ENCODE assay signal across 1 cellular context in genomic region chr19:58386166-58386575, GRCh38.
TF ChIP-seq lines count a peak whose summit lies in the region.

No MANE protein-coding gene starts in this region.

TF ChIP-seq in K562, 482 proteins besides CTCF, POLR2A, EP300 and RAD21 (continues in another document):
- TF ChIP-seq CREB1 (IDR thresholded peaks at IDR 0.05) (no peak), CREB1 (CRISPR knock-in tag; IDR thresholded peaks at IDR 0.05) (no peak), USF2 (CRISPR knock-in tag; IDR thresholded peaks at IDR 0.05) (no peak), RFX1 (IDR thresholded peaks at IDR 0.05) (no peak), SRSF1 (IDR thresholded peaks at IDR 0.05; ENCODE audit: low read depth, low read length) (no peak), NCOA6 (IDR thresholded peaks at IDR 0.05) (no peak), MTA2 (IDR thresholded peaks at IDR 0.05; ENCODE audit: low read depth) (no peak), NR3C1 (CRISPR knock-in tag; IDR thresholded peaks at IDR 0.05) (no peak), ZFP30 (CRISPR knock-in tag; IDR thresholded peaks at IDR 0.05; ENCODE audit: borderline replicate concordance) (no peak), ZNF407 (IDR thresholded peaks at IDR 0.05; ENCODE audit: low read depth) (no peak), SMARCB1 (IDR thresholded peaks at IDR 0.05; ENCODE audit: insufficient read length, low read depth) (no peak), GTF2A2 (tag; IDR thresholded peaks at IDR 0.05) (no peak), CBX5 (IDR thresholded peaks at IDR 0.05; ENCODE audit: borderline replicate concordance, low read depth) (no peak), BRCA1 (IDR thresholded peaks at IDR 0.05) (no peak), BRCA1 (CRISPR knock-in tag; IDR thresholded peaks at IDR 0.05) (0 out of 2 replicates have a peak, but pooled peaks have one; percentile 77), NCOA1 (IDR thresholded peaks at IDR 0.05; ENCODE audit: low read depth) (no peak), MED1 (CRISPR knock-in tag; IDR thresholded peaks at IDR 0.05; ENCODE audit: borderline replicate concordance) (0 out of 2 replicates have a peak, but pooled peaks have one; percentile 44), ZC3H8 (IDR thresholded peaks at IDR 0.05) (no peak), NCOA4 (IDR thresholded peaks at IDR 0.05; ENCODE audit: partially characterized antibody) (no peak), ZC3H11A (IDR thresholded peaks at IDR 0.05; ENCODE audit: low read depth, low read length) (no peak), DNMT1 (IDR thresholded peaks at IDR 0.05) (no peak), ZNF3 (CRISPR knock-in tag; IDR thresholded peaks at IDR 0.05) (no peak), RBM34 (IDR thresholded peaks at IDR 0.05; ENCODE audit: borderline replicate concordance, insufficient read depth, low read length) (no peak), CBFA2T3 (IDR thresholded peaks at IDR 0.05) (0 out of 2 replicates have a peak, but pooled peaks have one; percentile 2), MIER1 (IDR thresholded peaks at IDR 0.05; ENCODE audit: low read depth) (no peak), U2AF1 (optimal IDR thresholded peaks at IDR 0.05; ENCODE audit: low read depth, low read length) (no peak), ZC3H4 (CRISPR knock-in tag; IDR thresholded peaks at IDR 0.05; ENCODE audit: borderline replicate concordance) (peak; percentile 94), HBP1 (CRISPR knock-in tag; IDR thresholded peaks at IDR 0.05) (no peak), EP400 (IDR thresholded peaks at IDR 0.05) (no peak), L3MBTL2 (IDR thresholded peaks at IDR 0.05) (no peak), THRAP3 (IDR thresholded peaks at IDR 0.05; ENCODE audit: borderline replicate concordance) (no peak), DEAF1 (CRISPR knock-in tag; IDR thresholded peaks at IDR 0.05) (no peak), ZKSCAN3 (CRISPR knock-in tag; IDR thresholded peaks at IDR 0.05) (no peak), SMARCA5 (IDR thresholded peaks at IDR 0.05) (no peak)
- TF ChIP-seq, protein P1, sequence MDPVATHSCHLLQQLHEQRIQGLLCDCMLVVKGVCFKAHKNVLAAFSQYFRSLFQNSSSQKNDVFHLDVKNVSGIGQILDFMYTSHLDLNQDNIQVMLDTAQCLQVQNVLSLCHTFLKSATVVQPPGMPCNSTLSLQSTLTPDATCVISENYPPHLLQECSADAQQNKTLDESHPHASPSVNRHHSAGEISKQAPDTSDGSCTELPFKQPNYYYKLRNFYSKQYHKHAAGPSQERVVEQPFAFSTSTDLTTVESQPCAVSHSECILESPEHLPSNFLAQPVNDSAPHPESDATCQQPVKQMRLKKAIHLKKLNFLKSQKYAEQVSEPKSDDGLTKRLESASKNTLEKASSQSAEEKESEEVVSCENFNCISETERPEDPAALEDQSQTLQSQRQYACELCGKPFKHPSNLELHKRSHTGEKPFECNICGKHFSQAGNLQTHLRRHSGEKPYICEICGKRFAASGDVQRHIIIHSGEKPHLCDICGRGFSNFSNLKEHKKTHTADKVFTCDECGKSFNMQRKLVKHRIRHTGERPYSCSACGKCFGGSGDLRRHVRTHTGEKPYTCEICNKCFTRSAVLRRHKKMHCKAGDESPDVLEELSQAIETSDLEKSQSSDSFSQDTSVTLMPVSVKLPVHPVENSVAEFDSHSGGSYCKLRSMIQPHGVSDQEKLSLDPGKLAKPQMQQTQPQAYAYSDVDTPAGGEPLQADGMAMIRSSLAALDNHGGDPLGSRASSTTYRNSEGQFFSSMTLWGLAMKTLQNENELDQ (CRISPR knock-in tag; IDR thresholded peaks at IDR 0.05; ENCODE audit: borderline replicate concordance) = no peak
- TF ChIP-seq, protein P2, sequence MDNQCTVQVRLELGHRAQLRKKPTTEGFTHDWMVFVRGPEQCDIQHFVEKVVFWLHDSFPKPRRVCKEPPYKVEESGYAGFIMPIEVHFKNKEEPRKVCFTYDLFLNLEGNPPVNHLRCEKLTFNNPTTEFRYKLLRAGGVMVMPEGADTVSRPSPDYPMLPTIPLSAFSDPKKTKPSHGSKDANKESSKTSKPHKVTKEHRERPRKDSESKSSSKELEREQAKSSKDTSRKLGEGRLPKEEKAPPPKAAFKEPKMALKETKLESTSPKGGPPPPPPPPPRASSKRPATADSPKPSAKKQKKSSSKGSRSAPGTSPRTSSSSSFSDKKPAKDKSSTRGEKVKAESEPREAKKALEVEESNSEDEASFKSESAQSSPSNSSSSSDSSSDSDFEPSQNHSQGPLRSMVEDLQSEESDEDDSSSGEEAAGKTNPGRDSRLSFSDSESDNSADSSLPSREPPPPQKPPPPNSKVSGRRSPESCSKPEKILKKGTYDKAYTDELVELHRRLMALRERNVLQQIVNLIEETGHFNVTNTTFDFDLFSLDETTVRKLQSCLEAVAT (IDR thresholded peaks at IDR 0.05) = no peak
- TF ChIP-seq, protein P3, sequence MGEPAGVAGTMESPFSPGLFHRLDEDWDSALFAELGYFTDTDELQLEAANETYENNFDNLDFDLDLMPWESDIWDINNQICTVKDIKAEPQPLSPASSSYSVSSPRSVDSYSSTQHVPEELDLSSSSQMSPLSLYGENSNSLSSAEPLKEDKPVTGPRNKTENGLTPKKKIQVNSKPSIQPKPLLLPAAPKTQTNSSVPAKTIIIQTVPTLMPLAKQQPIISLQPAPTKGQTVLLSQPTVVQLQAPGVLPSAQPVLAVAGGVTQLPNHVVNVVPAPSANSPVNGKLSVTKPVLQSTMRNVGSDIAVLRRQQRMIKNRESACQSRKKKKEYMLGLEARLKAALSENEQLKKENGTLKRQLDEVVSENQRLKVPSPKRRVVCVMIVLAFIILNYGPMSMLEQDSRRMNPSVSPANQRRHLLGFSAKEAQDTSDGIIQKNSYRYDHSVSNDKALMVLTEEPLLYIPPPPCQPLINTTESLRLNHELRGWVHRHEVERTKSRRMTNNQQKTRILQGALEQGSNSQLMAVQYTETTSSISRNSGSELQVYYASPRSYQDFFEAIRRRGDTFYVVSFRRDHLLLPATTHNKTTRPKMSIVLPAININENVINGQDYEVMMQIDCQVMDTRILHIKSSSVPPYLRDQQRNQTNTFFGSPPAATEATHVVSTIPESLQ (CRISPR knock-in tag; IDR thresholded peaks at IDR 0.05) = peak; percentile 87
- TF ChIP-seq, protein P4, sequence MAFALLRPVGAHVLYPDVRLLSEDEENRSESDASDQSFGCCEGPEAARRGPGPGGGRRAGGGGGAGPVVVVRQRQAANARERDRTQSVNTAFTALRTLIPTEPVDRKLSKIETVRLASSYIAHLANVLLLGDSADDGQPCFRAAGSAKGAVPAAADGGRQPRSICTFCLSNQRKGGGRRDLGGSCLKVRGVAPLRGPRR (CRISPR knock-in tag; IDR thresholded peaks at IDR 0.05) = no peak
- TF ChIP-seq, protein P5, sequence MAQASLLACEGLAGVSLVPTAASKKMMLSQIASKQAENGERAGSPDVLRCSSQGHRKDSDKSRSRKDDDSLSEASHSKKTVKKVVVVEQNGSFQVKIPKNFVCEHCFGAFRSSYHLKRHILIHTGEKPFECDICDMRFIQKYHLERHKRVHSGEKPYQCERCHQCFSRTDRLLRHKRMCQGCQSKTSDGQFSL (CRISPR knock-in tag; IDR thresholded peaks at IDR 0.05) = no peak
- TF ChIP-seq, protein P5 (tag; IDR thresholded peaks at IDR 0.05) = no peak
- TF ChIP-seq, protein P6, sequence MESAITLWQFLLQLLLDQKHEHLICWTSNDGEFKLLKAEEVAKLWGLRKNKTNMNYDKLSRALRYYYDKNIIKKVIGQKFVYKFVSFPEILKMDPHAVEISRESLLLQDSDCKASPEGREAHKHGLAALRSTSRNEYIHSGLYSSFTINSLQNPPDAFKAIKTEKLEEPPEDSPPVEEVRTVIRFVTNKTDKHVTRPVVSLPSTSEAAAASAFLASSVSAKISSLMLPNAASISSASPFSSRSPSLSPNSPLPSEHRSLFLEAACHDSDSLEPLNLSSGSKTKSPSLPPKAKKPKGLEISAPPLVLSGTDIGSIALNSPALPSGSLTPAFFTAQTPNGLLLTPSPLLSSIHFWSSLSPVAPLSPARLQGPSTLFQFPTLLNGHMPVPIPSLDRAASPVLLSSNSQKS (CRISPR knock-in tag; IDR thresholded peaks at IDR 0.05) = no peak
